29 cellular contexts compared by ENCODE assay signal in the genomic region with DNA sequence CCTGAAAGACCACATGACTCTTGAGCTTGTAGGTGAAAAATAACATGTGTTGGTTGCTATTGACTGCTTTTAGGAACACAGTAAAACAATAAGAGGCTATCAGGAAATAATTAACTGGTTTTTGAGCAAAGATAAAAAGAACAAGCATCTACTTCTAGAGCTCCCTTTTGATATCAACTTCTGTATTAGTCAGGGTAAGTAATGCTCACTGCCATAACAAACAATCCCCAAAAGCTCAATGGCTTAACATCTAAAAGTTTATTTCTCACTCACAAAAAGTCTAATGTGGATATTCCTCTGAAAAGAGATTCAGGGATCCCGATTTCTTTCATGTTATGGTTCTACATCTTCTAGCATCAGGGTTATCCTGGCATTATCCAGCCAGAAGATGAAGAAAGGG.
"Had no signal": no experiment of that assay in that cellular context is flagged by ENCODE, and none has a peak within 500 bp of the region (broad histone marks: within the 10 kb centered on the region; RNA-seq: fewer than 3 reads in every experiment).

No MANE protein-coding gene starts in this region.

- H3K9me3 ChIP-seq: stomach, suprapubic skin, testis, thoracic aorta, thyroid gland, tibial artery, tibial nerve, transverse colon, upper lobe of left lung, upper lobe of right lung, uterus, vagina had no signal

- H3K27ac Mint-ChIP-seq: stimulated activated effector memory CD8-positive, alpha-beta T cell treated with anti-CD3 and anti-CD28 coated beads, Interleukin-12 subunit alpha, Interleukin-12 subunit beta, amount 100 ng/mL, for 72 hours; stimulated activated memory B cell treated with anti-CD40 and anti-IgM and Interleukin-4, amounts not matched to agents 10 μg/mL and 1 μg/mL and 100 μg/mL, for 72 hours; stimulated activated naive B cell treated with anti-CD40 and anti-IgM and Interleukin-4, amounts not matched to agents 10 μg/mL and 1 μg/mL and 100 μg/mL, for 72 hours; stimulated activated naive CD8-positive, alpha-beta T cell treated with anti-CD3 and anti-CD28 coated beads, Interleukin-15, amount 100 ng/mL, for 72 hours; stimulated activated naive CD8-positive, alpha-beta T cell treated with anti-CD3 and anti-CD28 coated beads, Interleukin-15, Interleukin-2, amounts not matched to agents 100 ng/mL and 50 ng/mL, for 24 hours; type B pancreatic cell had no signal

- H3K36me3 ChIP-seq: stomach, suprapubic skin, thoracic aorta, thyroid gland, tibial artery, tibial nerve, transverse colon, upper lobe of left lung, upper lobe of right lung, uterus, vagina had no signal

- H3K36me3 Mint-ChIP-seq: stimulated activated effector memory CD8-positive, alpha-beta T cell treated with anti-CD3 and anti-CD28 coated beads, Interleukin-12 subunit alpha, Interleukin-12 subunit beta, amount 100 ng/mL, for 72 hours; stimulated activated memory B cell treated with anti-CD40 and anti-IgM and Interleukin-4, amounts not matched to agents 10 μg/mL and 1 μg/mL and 100 μg/mL, for 72 hours; stimulated activated naive B cell treated with anti-CD40 and anti-IgM and Interleukin-4, amounts not matched to agents 10 μg/mL and 1 μg/mL and 100 μg/mL, for 72 hours; type B pancreatic cell had no signal

- H3K4me3 ChIP-seq: stomach, suprapubic skin, testis, thoracic aorta, thyroid gland, tibial artery, tibial nerve, transverse colon, upper lobe of left lung, upper lobe of right lung, uterus, vagina had no signal

- DNase-seq: stimulated activated CD4-positive, alpha-beta T cell treated with anti-CD3 and anti-CD28 coated beads, Interleukin-2, amount 100 ng/mL, for 48 hours; stimulated activated CD4-positive, alpha-beta T cell treated with anti-CD3 and anti-CD28 coated beads, Interleukin-4, amount 100 ng/mL, for 1 hour; stimulated activated CD4-positive, alpha-beta T cell treated with anti-CD3 and anti-CD28 coated beads, Interleukin-4, amount 100 ng/mL, for 24 hours; stimulated activated CD4-positive, alpha-beta T cell treated with anti-CD3 and anti-CD28 coated beads, Interleukin-4, amount 100 ng/mL, for 4 hours; stimulated activated CD8-positive, alpha-beta memory T cell treated with anti-CD3 and anti-CD28 coated beads, Interleukin-4, amount 100 ng/mL, for 48 hours; stimulated activated naive B cell treated with anti-CD40 and anti-IgM and Interleukin-4, amounts not matched to agents 10 μg/mL and 1 μg/mL and 100 μg/mL, for 72 hours; stimulated activated naive CD4-positive, alpha-beta T cell; stimulated activated naive CD4-positive, alpha-beta T cell treated with Interleukin-2 at 50 U/mL for 16 hours; stimulated activated naive CD8-positive, alpha-beta T cell treated with anti-CD3 and anti-CD28 coated beads, Interleukin-15, amount 100 ng/mL, for 72 hours; stimulated activated naive CD8-positive, alpha-beta T cell treated with anti-CD3 and anti-CD28 coated beads, Interleukin-15, Interleukin-2, amounts not matched to agents 100 U/mL and 50 U/mL, for 24 hours; stomach; substantia nigra; testis; thyroid gland; tibial artery; transverse colon; trophoblast cell; upper lobe of left lung; upper lobe of right lung; uterus had no signal

- H3K27me3 ChIP-seq: stomach, testis, thyroid gland, tibial nerve, upper lobe of left lung, upper lobe of right lung, uterus, vagina had no signal

- H3K4me1 Mint-ChIP-seq: stimulated activated effector memory CD8-positive, alpha-beta T cell treated with anti-CD3 and anti-CD28 coated beads, Interleukin-12 subunit alpha, Interleukin-12 subunit beta, amount 100 ng/mL, for 72 hours; stimulated activated memory B cell treated with anti-CD40 and anti-IgM and Interleukin-4, amounts not matched to agents 10 μg/mL and 1 μg/mL and 100 μg/mL, for 72 hours; stimulated activated naive B cell treated with anti-CD40 and anti-IgM and Interleukin-4, amounts not matched to agents 10 μg/mL and 1 μg/mL and 100 μg/mL, for 72 hours; stimulated activated naive CD8-positive, alpha-beta T cell treated with anti-CD3 and anti-CD28 coated beads, Interleukin-15, amount 100 ng/mL, for 72 hours had no signal

- ATAC-seq: stimulated activated effector memory CD8-positive, alpha-beta T cell treated with anti-CD3 and anti-CD28 coated beads, Interleukin-12 subunit alpha, Interleukin-12 subunit beta, amount 100 ng/mL, for 72 hours; stimulated activated memory B cell treated with anti-CD40 and anti-IgM and Interleukin-4, amounts not matched to agents 10 μg/mL and 1 μg/mL and 100 μg/mL, for 72 hours; stimulated activated naive B cell treated with anti-CD40 and anti-IgM and Interleukin-4, amounts not matched to agents 10 μg/mL and 1 μg/mL and 100 μg/mL, for 72 hours; stimulated activated naive CD8-positive, alpha-beta T cell treated with anti-CD3 and anti-CD28 coated beads, Interleukin-15, amount 100 ng/mL, for 72 hours; stimulated activated naive CD8-positive, alpha-beta T cell treated with anti-CD3 and anti-CD28 coated beads, Interleukin-15, Interleukin-2, amounts not matched to agents 100 U/mL and 50 U/mL, for 24 hours; upper lobe of right lung had no signal

- H3K4me3 Mint-ChIP-seq: stimulated activated effector memory CD8-positive, alpha-beta T cell treated with anti-CD3 and anti-CD28 coated beads, Interleukin-12 subunit alpha, Interleukin-12 subunit beta, amount 100 ng/mL, for 72 hours; stimulated activated memory B cell treated with anti-CD40 and anti-IgM and Interleukin-4, amounts not matched to agents 10 μg/mL and 1 μg/mL and 100 μg/mL, for 72 hours; stimulated activated naive B cell treated with anti-CD40 and anti-IgM and Interleukin-4, amounts not matched to agents 10 μg/mL and 1 μg/mL and 100 μg/mL, for 72 hours; stimulated activated naive CD8-positive, alpha-beta T cell treated with anti-CD3 and anti-CD28 coated beads, Interleukin-15, amount 100 ng/mL, for 72 hours; stimulated activated naive CD8-positive, alpha-beta T cell treated with anti-CD3 and anti-CD28 coated beads, Interleukin-15, Interleukin-2, amounts not matched to agents 100 ng/mL and 50 ng/mL, for 24 hours; type B pancreatic cell had no signal

- H3K4me1 ChIP-seq: stomach, suprapubic skin, testis, tibial artery, tibial nerve, transverse colon, upper lobe of left lung, upper lobe of right lung, uterus, vagina had no signal

- FAIRE-seq: urothelium cell line had no signal

- H3K27ac ChIP-seq: stomach, suprapubic skin, testis, thoracic aorta, thyroid gland, tibial artery, tibial nerve, transverse colon, upper lobe of left lung, upper lobe of right lung, uterus, vagina had no signal
